3 cellular contexts compared by ENCODE assay signal in genomic region chr3:60144071-60144470, GRCh38.
"Had no signal": no experiment of that assay in that cellular context is flagged by ENCODE, and none has a peak within 500 bp of the region (broad histone marks: within the 10 kb centered on the region; RNA-seq: fewer than 3 reads in every experiment).

No MANE protein-coding gene starts in this region.

- H3K4me3 ChIP-seq: GM12878 had no signal

- DNase-seq: GDM1, GF-D8 had no signal
